Comparison of ENCODE assay signal across 14 cellular contexts in the genomic region with DNA sequence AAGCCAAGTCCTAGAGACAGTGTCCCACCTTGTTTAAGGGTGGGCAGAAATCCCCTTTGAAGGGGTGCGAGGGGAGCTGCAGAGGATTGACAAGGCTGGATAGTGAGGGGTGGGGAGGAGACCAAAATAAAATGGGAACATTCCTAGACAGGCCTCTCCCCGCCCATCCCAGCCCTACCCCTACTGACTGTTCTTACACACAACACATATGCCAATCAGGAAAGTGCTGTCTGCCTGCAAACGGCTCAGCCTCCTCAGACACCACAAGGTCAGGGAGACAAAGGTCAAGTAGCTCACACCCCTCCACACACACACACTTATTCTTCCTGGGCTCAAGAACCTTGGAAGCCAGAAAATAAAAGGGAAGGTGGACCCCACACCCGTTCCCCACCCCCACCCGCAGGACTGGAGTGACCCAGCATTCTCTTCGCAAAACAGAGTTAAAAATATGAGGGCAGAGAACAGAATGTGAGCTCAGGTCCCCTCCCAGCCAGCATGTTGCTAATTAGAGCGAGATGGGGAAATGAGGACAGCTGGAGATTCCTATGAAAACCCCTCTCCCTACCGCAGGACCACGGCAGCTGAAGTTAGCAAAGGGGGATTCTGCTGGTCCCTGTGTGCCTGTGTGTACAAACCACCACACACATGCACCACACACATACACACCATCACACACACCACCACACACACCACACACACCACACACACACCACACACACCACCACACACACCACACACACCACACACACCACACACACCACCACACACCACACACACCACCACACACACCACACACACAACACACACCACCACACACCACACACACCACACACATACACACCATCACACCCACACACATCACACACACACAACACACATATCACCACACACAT.
A peak's percentile ranks its signal among the peaks of the same experiment; 100 is the strongest.
DNase-seq lines count a peak whose midpoint lies in the region; ATAC-seq and TF ChIP-seq lines count a peak whose summit lies in the region.
"Had no signal": no experiment of that assay in that cellular context is flagged by ENCODE, and none has a peak within 500 bp of the region (broad histone marks: within the 10 kb centered on the region; RNA-seq: fewer than 3 reads in every experiment).

No MANE protein-coding gene starts in this region.

- ATAC-seq in SK-N-SH treated with all-trans-retinoic acid at 6 μM for 48 hours: no peak
- ATAC-seq in lung (ENCODE audit: insufficient read depth, low FRiP score): no peak
- no peak for ATAC-seq in HG02938 (IDR thresholded peaks at IDR 0.05; ENCODE audit: unreplicated experiment)
- ATAC-seq: activated T-helper 17 cell treated with anti-CD3 and anti-CD28 coated beads, Interleukin-2, amount 50 U/mL, for 72 hours had no signal

- H3K27ac ChIP-seq in SK-N-SH (ENCODE audit: low read depth in 2 of 2, low read length in 1 of 2): no peak overlapping the region
- peak overlapping the region; percentile 24 to 78 for H3K27ac ChIP-seq in lung (ENCODE audit: low read depth in 1 of 2, low read length in 1 of 2)
- peak overlapping the region; percentile 22 to 84 (median 52) for H3K27ac ChIP-seq in tibial nerve

- peaks cover 10% of the 10 kb centered on the region for H3K27me3 Mint-ChIP-seq in dendritic cell treated with granulocyte-macrophage colony-stimulating factor and Interleukin-4, amounts not matched to agents 40 ng/mL and 50 ng/mL, for 4 days

- peak overlapping the region; percentile 54 for H3K27ac Mint-ChIP-seq in dendritic cell treated with granulocyte-macrophage colony-stimulating factor and Interleukin-4, amounts not matched to agents 40 ng/mL and 50 ng/mL, for 4 days
- H3K27ac Mint-ChIP-seq: activated T-helper 17 cell treated with anti-CD3 and anti-CD28 coated beads, Interleukin-2, amount 50 U/mL, for 72 hours; IgD-negative memory B cell; memory B cell had no signal

- peaks cover 0 to 29% of the 10 kb centered on the region in 2 experiments; a peak in 2 of 4 replicates for H3K4me1 ChIP-seq in SK-N-SH (ENCODE audit: control insufficient read depth in 1 of 2, insufficient read depth in 2 of 2, low read depth in 1 of 2, low read length in 1 of 2)
- peaks cover 3 to 12% of the 10 kb centered on the region in 2 donors for H3K4me1 ChIP-seq in lung (ENCODE audit: control insufficient read depth in 2 of 2, insufficient read depth in 2 of 2, low read length in 2 of 2)
- H3K4me1 ChIP-seq in tibial nerve: peaks cover 0 to 80% (median 16%) of the 10 kb centered on the region in 4 donors

- no peaks in the 10 kb centered on the region for H3K9me3 ChIP-seq in SK-N-SH
- H3K9me3 ChIP-seq in lung (ENCODE audit: control insufficient read depth in 2 of 2, insufficient read depth in 1 of 2, low read length in 1 of 2): peaks cover 0 to 2% of the 10 kb centered on the region in 2 donors
- H3K9me3 ChIP-seq in tibial nerve: no peaks in the 10 kb centered on the region

- no peak overlapping the region for H3K4me3 Mint-ChIP-seq in dendritic cell treated with granulocyte-macrophage colony-stimulating factor and Interleukin-4, amounts not matched to agents 40 ng/mL and 50 ng/mL, for 4 days
- H3K4me3 Mint-ChIP-seq: activated T-helper 17 cell treated with anti-CD3 and anti-CD28 coated beads, Interleukin-2, amount 50 U/mL, for 72 hours; IgD-negative memory B cell; memory B cell had no signal

- H3K4me1 Mint-ChIP-seq in dendritic cell treated with granulocyte-macrophage colony-stimulating factor and Interleukin-4, amounts not matched to agents 40 ng/mL and 50 ng/mL, for 4 days (ENCODE audit: low read depth): peaks cover 43% of the 10 kb centered on the region

- H3F3A ChIP-seq in SK-N-SH (replicated peaks; ENCODE audit: insufficient read depth): peaks cover 25% of the 10 kb centered on the region

- TF ChIP-seq POLR2A in tibial nerve (IDR thresholded peaks at IDR 0.05): no peak

- no peak overlapping the region for H2AFZ ChIP-seq in SK-N-SH (ENCODE audit: low read depth)

- no peak for TF ChIP-seq RAD21 in SK-N-SH (IDR thresholded peaks at IDR 0.05; ENCODE audit: low read length)

- CTCF ChIA-PET in SK-N-SH (lab: Yijun Ruan, JAX): interaction anchor here (1.1 to 12.8 kb wide), 4 partner anchors 16 to 184 kb away, joined by 3 to 171 read pairs (median 43); no protein-coding TSS in a partner anchor

- TF ChIP-seq CTCF in SK-N-SH (IDR thresholded peaks at IDR 0.05): no peak
- no peak for TF ChIP-seq CTCF in lung (IDR thresholded peaks at IDR 0.05; ENCODE audit: control extremely low read depth, extremely low read depth)
- no peak for TF ChIP-seq CTCF in tibial nerve (IDR thresholded peaks at IDR 0.05)

- POLR2A ChIA-PET in SK-N-SH (lab: Yijun Ruan, JAX): no interaction called here

- H3K9ac ChIP-seq in SK-N-SH: no peak overlapping the region

- H3K36me3 ChIP-seq in SK-N-SH (replicated peaks in 1 of 2; ENCODE audit: control insufficient read depth in 1 of 2, insufficient read depth in 2 of 2, low read length in 1 of 2): peaks cover 35 to 42% of the 10 kb centered on the region in 2 experiments
- peaks cover 45 to 65% of the 10 kb centered on the region in 2 donors for H3K36me3 ChIP-seq in lung (ENCODE audit: control insufficient read depth in 2 of 2, insufficient read depth in 2 of 2, low read length in 2 of 2)
- H3K36me3 ChIP-seq in tibial nerve: peaks cover 0 to 88% (median 8%) of the 10 kb centered on the region in 3 donors

- no peak for TF ChIP-seq EP300 in SK-N-SH (IDR thresholded peaks at IDR 0.05; ENCODE audit: borderline replicate concordance in 1 of 2, low read depth in 1 of 2, low read length in 1 of 2)
- peak in 1 of 2 donors; percentile 28 for TF ChIP-seq EP300 in tibial nerve (IDR thresholded peaks at IDR 0.05)

- no peaks in the 10 kb centered on the region for H3K9me2 ChIP-seq in SK-N-SH

- H3K4me3 ChIP-seq in SK-N-SH (ENCODE audit: low read depth in 2 of 2, low read length in 1 of 2) (no peak overlapping the region), lung (no peak overlapping the region), tibial nerve (no peak overlapping the region)

- 93% methylated on average over 8 of the region's 9 CpGs for WGBS in SK-N-SH (ENCODE audit: low lambda C conversion rate)
- 68 to 75% methylated on average over 9 of the region's 9 CpGs for WGBS in lung, 2 donors
- WGBS in tibial nerve, 2 donors: 23 to 31% methylated on average over 9 of the region's 9 CpGs

- H3K79me2 ChIP-seq in SK-N-SH (ENCODE audit: insufficient read depth): no peaks in the 10 kb centered on the region

- H4K20me1 ChIP-seq in SK-N-SH (ENCODE audit: insufficient read depth): peaks cover 14% of the 10 kb centered on the region

- no peaks in the 10 kb centered on the region for H3K27me3 ChIP-seq in SK-N-SH (ENCODE audit: insufficient read depth)
- H3K27me3 ChIP-seq in lung (ENCODE audit: control insufficient read depth, insufficient read depth): no peaks in the 10 kb centered on the region
- no peaks in the 10 kb centered on the region for H3K27me3 ChIP-seq in tibial nerve

- H3K4me2 ChIP-seq in SK-N-SH: no peak overlapping the region

- H3K36me3 Mint-ChIP-seq in dendritic cell treated with granulocyte-macrophage colony-stimulating factor and Interleukin-4, amounts not matched to agents 40 ng/mL and 50 ng/mL, for 4 days (ENCODE audit: low read depth): peaks cover 51% of the 10 kb centered on the region

- H3K9me3 Mint-ChIP-seq in dendritic cell treated with granulocyte-macrophage colony-stimulating factor and Interleukin-4, amounts not matched to agents 40 ng/mL and 50 ng/mL, for 4 days: peaks cover 7% of the 10 kb centered on the region
- H3K9me3 Mint-ChIP-seq: activated T-helper 17 cell treated with anti-CD3 and anti-CD28 coated beads, Interleukin-2, amount 50 U/mL, for 72 hours had no signal

- intact Hi-C loops in dendritic cell treated with granulocyte-macrophage colony-stimulating factor and Interleukin-4, amounts not matched to agents 40 ng/mL and 50 ng/mL, for 4 days (cut with micrococcal nuclease): no loop called here

- peak; percentile 47 for DNase-seq in SK-N-SH
- DNase-seq in lung (ENCODE audit: low spot score): no peak
- no peak for DNase-seq in tibial nerve (ENCODE audit: low spot score in 2 of 2)
- no peak for DNase-seq in iPS-NIHi7 (ENCODE audit: extremely low spot score)
- DNase-seq in hypothalamus (lab: John Stamatoyannopoulos, UW): no peak
- DNase-seq: effector CD8-positive, alpha-beta T cell; NK-92 treated with Interleukin-12 subunit alpha and Interleukin-12 subunit beta, amount 100 ng/mL, for 24 hours; stimulated activated CD4-positive, alpha-beta T cell treated with anti-CD3 and anti-CD28 coated beads, Interleukin-2, amount 100 ng/mL, for 24 hours had no signal

TF ChIP-seq in SK-N-SH, 30 proteins besides CTCF, POLR2A, EP300 and RAD21 (continues in another document):
- TF ChIP-seq, protein P1, sequence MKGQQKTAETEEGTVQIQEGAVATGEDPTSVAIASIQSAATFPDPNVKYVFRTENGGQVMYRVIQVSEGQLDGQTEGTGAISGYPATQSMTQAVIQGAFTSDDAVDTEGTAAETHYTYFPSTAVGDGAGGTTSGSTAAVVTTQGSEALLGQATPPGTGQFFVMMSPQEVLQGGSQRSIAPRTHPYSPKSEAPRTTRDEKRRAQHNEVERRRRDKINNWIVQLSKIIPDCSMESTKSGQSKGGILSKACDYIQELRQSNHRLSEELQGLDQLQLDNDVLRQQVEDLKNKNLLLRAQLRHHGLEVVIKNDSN (IDR thresholded peaks at IDR 0.05; ENCODE audit: borderline replicate concordance, low read depth): no peak
- no peak for TF ChIP-seq MEF2A (IDR thresholded peaks at IDR 0.05; ENCODE audit: borderline replicate concordance, low read depth)

TF ChIP-seq in SK-N-SH treated with all-trans-retinoic acid at 6 μM for 48 hours, 23 proteins besides CTCF, POLR2A, EP300 and RAD21 (continues in another document):
- TF ChIP-seq, protein P2, sequence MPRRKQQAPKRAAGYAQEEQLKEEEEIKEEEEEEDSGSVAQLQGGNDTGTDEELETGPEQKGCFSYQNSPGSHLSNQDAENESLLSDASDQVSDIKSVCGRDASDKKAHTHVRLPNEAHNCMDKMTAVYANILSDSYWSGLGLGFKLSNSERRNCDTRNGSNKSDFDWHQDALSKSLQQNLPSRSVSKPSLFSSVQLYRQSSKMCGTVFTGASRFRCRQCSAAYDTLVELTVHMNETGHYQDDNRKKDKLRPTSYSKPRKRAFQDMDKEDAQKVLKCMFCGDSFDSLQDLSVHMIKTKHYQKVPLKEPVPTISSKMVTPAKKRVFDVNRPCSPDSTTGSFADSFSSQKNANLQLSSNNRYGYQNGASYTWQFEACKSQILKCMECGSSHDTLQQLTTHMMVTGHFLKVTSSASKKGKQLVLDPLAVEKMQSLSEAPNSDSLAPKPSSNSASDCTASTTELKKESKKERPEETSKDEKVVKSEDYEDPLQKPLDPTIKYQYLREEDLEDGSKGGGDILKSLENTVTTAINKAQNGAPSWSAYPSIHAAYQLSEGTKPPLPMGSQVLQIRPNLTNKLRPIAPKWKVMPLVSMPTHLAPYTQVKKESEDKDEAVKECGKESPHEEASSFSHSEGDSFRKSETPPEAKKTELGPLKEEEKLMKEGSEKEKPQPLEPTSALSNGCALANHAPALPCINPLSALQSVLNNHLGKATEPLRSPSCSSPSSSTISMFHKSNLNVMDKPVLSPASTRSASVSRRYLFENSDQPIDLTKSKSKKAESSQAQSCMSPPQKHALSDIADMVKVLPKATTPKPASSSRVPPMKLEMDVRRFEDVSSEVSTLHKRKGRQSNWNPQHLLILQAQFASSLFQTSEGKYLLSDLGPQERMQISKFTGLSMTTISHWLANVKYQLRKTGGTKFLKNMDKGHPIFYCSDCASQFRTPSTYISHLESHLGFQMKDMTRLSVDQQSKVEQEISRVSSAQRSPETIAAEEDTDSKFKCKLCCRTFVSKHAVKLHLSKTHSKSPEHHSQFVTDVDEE (CRISPR knock-in tag; IDR thresholded peaks at IDR 0.05): no peak

Comparison
In these comparisons a context has a peak if more than half of its experiments do, and no peak if none do; other contexts are left out.
1. H3K27ac ChIP-seq: peak in lung (2 of 2) and tibial nerve (4 of 4); none in SK-N-SH (0 of 2).